Comparison of ENCODE assay signal across 26 cellular contexts in the genomic region with DNA sequence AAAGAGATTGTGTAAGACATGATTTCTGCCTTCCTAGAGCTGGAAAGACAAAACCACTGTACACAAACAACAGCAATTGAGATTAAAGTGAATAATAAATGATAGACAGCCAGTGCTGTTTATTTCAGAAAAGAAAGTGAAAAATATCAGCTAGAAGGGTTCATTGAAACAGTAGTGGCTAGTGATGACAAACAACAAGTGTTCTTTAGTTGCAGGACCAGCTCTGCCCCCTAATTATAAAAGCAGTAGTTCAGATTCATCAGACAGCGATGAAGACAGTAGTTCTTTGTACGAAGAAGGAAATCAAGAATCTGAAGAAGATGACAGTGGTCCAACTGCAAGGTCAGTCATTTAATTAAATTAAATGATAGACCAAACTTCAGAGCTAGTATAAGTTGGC.
"Had no signal": no experiment of that assay in that cellular context is flagged by ENCODE, and none has a peak within 500 bp of the region (broad histone marks: within the 10 kb centered on the region; RNA-seq: fewer than 3 reads in every experiment).

No MANE protein-coding gene starts in this region.

- H3K9me3 ChIP-seq: esophagus squamous epithelium, gastrocnemius medialis, heart right ventricle, lower lobe of right lung, psoas muscle, sigmoid colon, spleen, thoracic aorta, tibial nerve, upper lobe of left lung had no signal

- H3K4me1 ChIP-seq: esophagus squamous epithelium, gastrocnemius medialis, lower lobe of right lung, psoas muscle, sigmoid colon, spleen, upper lobe of left lung had no signal

- DNase-seq: effector memory CD4-positive, alpha-beta T cell; erythroblast; esophagus squamous epithelium; gastrocnemius medialis; glutamatergic neuron; heart right ventricle; hypothalamus; immature natural killer cell; islet precursor cell; kidney glomerular epithelial cell; left ventricle myocardium superior; lower lobe of right lung; naive thymus-derived CD8-positive, alpha-beta T cell; nephron progenitor cell; nucleus accumbens; posterior cingulate gyrus; psoas muscle; right cardiac atrium; sigmoid colon; spleen; stimulated activated CD4-positive, alpha-beta T cell treated with anti-CD3 and anti-CD28 coated beads, Interleukin-4, amount 100 ng/mL, for 4 hours; stimulated activated naive CD8-positive, alpha-beta T cell treated with anti-CD3 and anti-CD28 coated beads, Interleukin-15, Interleukin-2, amounts not matched to agents 100 U/mL and 50 U/mL, for 24 hours; upper lobe of left lung had no signal

- ATAC-seq: gastrocnemius medialis; heart right ventricle; left ventricle myocardium superior; lower lobe of right lung; naive thymus-derived CD8-positive, alpha-beta T cell; psoas muscle; right cardiac atrium; stimulated activated memory B cell treated with anti-CD40 and anti-IgM and Interleukin-4, amounts not matched to agents 10 μg/mL and 1 μg/mL and 100 μg/mL, for 72 hours; stimulated activated naive CD8-positive, alpha-beta T cell treated with anti-CD3 and anti-CD28 coated beads, Interleukin-15, Interleukin-2, amounts not matched to agents 100 U/mL and 50 U/mL, for 24 hours had no signal

- H3K4me3 ChIP-seq: esophagus squamous epithelium, gastrocnemius medialis, heart right ventricle, lower lobe of right lung, psoas muscle, sigmoid colon, spleen, thoracic aorta, tibial nerve, upper lobe of left lung had no signal

- H3K27me3 ChIP-seq: esophagus squamous epithelium, gastrocnemius medialis, heart right ventricle, sigmoid colon, spleen, tibial nerve, upper lobe of left lung had no signal

- H3K27ac ChIP-seq: esophagus squamous epithelium, gastrocnemius medialis, heart right ventricle, lower lobe of right lung, psoas muscle, sigmoid colon, spleen, thoracic aorta, upper lobe of left lung had no signal
